Comparison of ENCODE assay signal across 15 cellular contexts in the genomic region with DNA sequence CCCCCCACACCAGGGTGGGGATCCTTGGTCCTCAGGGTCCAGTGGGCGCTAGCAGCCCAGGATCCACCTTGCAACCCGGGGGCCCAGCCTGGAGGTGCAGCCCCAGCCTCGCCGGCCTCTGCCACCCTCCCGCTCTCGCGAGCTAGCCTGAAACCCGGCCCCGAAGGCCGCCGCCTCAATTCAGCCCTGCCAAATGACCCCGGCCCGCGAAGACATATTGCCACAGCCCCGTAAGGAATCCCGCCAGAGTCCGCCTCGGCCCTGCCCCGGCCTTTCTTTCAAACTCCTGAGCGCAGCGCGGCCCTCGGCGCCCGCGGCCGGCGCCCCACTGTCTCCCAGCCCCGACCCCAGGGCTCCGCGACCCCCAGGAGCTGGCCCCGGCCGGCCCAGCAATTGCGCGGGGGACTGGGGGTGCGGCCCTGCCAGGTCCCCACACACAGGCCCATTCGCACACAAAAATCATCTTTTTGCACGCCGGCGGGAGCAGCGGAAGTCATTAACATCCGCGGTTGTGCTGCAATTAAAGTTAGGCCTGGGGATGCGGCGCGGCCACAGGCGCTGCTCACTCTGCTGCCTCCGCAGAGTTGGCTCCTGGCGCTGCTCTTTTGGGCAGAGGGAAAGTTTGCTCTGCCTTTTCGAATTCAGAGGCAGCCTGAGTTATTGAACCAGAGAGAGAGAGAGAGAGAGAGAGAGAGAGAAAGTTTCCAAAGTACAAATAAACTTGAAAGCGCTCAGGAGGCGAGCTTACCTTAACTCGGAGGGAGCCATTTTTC. TPM values are rescaled to one million over a fixed set of nuclear protein-coding genes. Genes with fewer than 3 reads are reported as not detected.
DNase-seq lines count a peak whose midpoint lies in the region; ATAC-seq and TF ChIP-seq lines count a peak whose summit lies in the region.
"Had no signal": no experiment of that assay in that cellular context is flagged by ENCODE, and none has a peak within 500 bp of the region (broad histone marks: within the 10 kb centered on the region; RNA-seq: fewer than 3 reads in every experiment).

No MANE protein-coding gene starts in this region.

- no peaks in the 10 kb centered on the region for H3K9me3 ChIP-seq in esophagus squamous epithelium
- H3K9me3 ChIP-seq in transverse colon, result no peaks in the 10 kb centered on the region
- H3K9me3 ChIP-seq: body of pancreas, neutrophil had no signal

- 66 to 81% methylated on average over 19 to 26 of the region's 53 CpGs for WGBS in esophagus squamous epithelium, 2 donors
- WGBS in transverse colon (ENCODE audit: low coverage in 1 of 2), 2 donors, result 32 to 39% methylated on average over 12 to 52 of the region's 53 CpGs

- H3K4me3 Mint-ChIP-seq in nephron progenitor cell, result peak overlapping the region; percentile 97
- H3K4me3 Mint-ChIP-seq in activated T-helper 2 cell treated with anti-CD3 and anti-CD28 coated beads, Interferon-gamma antibody, Interleukin-2, Interleukin-4, amounts not matched to agents 10 μg/mL and 5 μg/mL and 100 μg/mL, durations not matched to agents 14 hours and 24 hours and 36 hours (ENCODE audit: low read depth), result no peak overlapping the region
- H3K4me3 Mint-ChIP-seq: activated T-cell treated with anti-CD3 and anti-CD28 coated beads, Interleukin-2, amount 50 U/mL, for 72 hours had no signal

- intact Hi-C loops in esophagus squamous epithelium (cut with DNase I) (loop anchor here (5.0 kb wide), 1 partner anchor 282 kb away; no protein-coding TSS in a partner anchor), transverse colon (cut with DNase I; ENCODE audit: low total_unique reads) (no loop called here)
- intact Hi-C loops in activated T-helper 2 cell treated with anti-CD3 and anti-CD28 coated beads, Interferon-gamma antibody, Interleukin-2, Interleukin-4, amounts not matched to agents 10 μg/mL and 5 μg/mL and 100 μg/mL, durations not matched to agents 14 hours and 24 hours and 36 hours (cut with micrococcal nuclease), result no loop called here

- TF ChIP-seq EP300 in transverse colon (IDR thresholded peaks at IDR 0.05; ENCODE audit: low read depth), result no peak

- H3K27ac ChIP-seq in esophagus squamous epithelium (peak overlapping the region; percentile 35 to 92 (median 82)), transverse colon (peak overlapping the region; percentile 95 to 99 (median 98))
- H3K27ac ChIP-seq: HL-60, neutrophil had no signal

- H3K27ac Mint-ChIP-seq in nephron progenitor cell, result peak overlapping the region; percentile 100
- no peak overlapping the region for H3K27ac Mint-ChIP-seq in activated T-helper 2 cell treated with anti-CD3 and anti-CD28 coated beads, Interferon-gamma antibody, Interleukin-2, Interleukin-4, amounts not matched to agents 10 μg/mL and 5 μg/mL and 100 μg/mL, durations not matched to agents 14 hours and 24 hours and 36 hours
- H3K27ac Mint-ChIP-seq: activated T-cell treated with anti-CD3 and anti-CD28 coated beads, Interleukin-2, amount 50 U/mL, for 72 hours had no signal

- no peak for ATAC-seq in GM19467 (IDR thresholded peaks at IDR 0.05; ENCODE audit: unreplicated experiment)
- ATAC-seq: activated T-cell treated with anti-CD3 and anti-CD28 coated beads, Interleukin-2, amount 50 U/mL, for 72 hours; body of pancreas had no signal

- peaks cover 76% of the 10 kb centered on the region for H3K36me3 Mint-ChIP-seq in nephron progenitor cell (ENCODE audit: low read depth)
- H3K36me3 Mint-ChIP-seq in activated T-helper 2 cell treated with anti-CD3 and anti-CD28 coated beads, Interferon-gamma antibody, Interleukin-2, Interleukin-4, amounts not matched to agents 10 μg/mL and 5 μg/mL and 100 μg/mL, durations not matched to agents 14 hours and 24 hours and 36 hours (ENCODE audit: low read depth), result no peaks in the 10 kb centered on the region

- DNase-seq in esophagus squamous epithelium (lab: John Stamatoyannopoulos, UW) (no peak), nephron progenitor cell (peak; percentile 75), transverse colon (peak; percentile 33), NCI-H1092 (lab: John Stamatoyannopoulos, UW) (no peak)
- DNase-seq in activated T-helper 2 cell treated with anti-CD3 and anti-CD28 coated beads, Interferon-gamma antibody, Interleukin-2, Interleukin-4, amounts not matched to agents 10 μg/mL and 5 μg/mL and 100 μg/mL, durations not matched to agents 14 hours and 24 hours and 36 hours (ENCODE audit: low spot score), result no peak
- DNase-seq: activated T-cell treated with anti-CD3 and anti-CD28 coated beads, Interleukin-2, amount 50 U/mL, for 72 hours; body of pancreas; erythroblast; MM.1S; NCI-H2227 treated with DMSO at 0.1 percent for 48 hours; stimulated activated naive CD4-positive, alpha-beta T cell treated with Interleukin-2 at 50 U/mL for 16 hours had no signal

- no peak for TF ChIP-seq CTCF in WI38 (IDR thresholded peaks at IDR 0.05; ENCODE audit: low read depth, low read length)
- no peak for TF ChIP-seq CTCF in esophagus squamous epithelium (IDR thresholded peaks at IDR 0.05)
- TF ChIP-seq CTCF in nephron progenitor cell (IDR thresholded peaks at IDR 0.05), result no peak
- TF ChIP-seq CTCF in transverse colon (IDR thresholded peaks at IDR 0.05), result no peak

- H3K4me1 Mint-ChIP-seq in nephron progenitor cell, result peaks cover 71% of the 10 kb centered on the region
- H3K4me1 Mint-ChIP-seq in activated T-helper 2 cell treated with anti-CD3 and anti-CD28 coated beads, Interferon-gamma antibody, Interleukin-2, Interleukin-4, amounts not matched to agents 10 μg/mL and 5 μg/mL and 100 μg/mL, durations not matched to agents 14 hours and 24 hours and 36 hours (ENCODE audit: low read depth), result peaks cover 7% of the 10 kb centered on the region

- in situ Hi-C loops in transverse colon (cut with MboI; ENCODE audit: low pct_ligation_motif_present in 1 of 4, low pct_unique_long_range_greater_than_20kb in 1 of 4, low sequenced_read_pairs in 3 of 4), result loop anchor here (5.0 to 10.0 kb wide), 2 partner anchors 282 to 285 kb away; no protein-coding TSS in a partner anchor

- peaks cover 13% of the 10 kb centered on the region for H3K27me3 Mint-ChIP-seq in nephron progenitor cell (ENCODE audit: low read depth, poor library complexity)
- H3K27me3 Mint-ChIP-seq in activated T-helper 2 cell treated with anti-CD3 and anti-CD28 coated beads, Interferon-gamma antibody, Interleukin-2, Interleukin-4, amounts not matched to agents 10 μg/mL and 5 μg/mL and 100 μg/mL, durations not matched to agents 14 hours and 24 hours and 36 hours (ENCODE audit: low read depth), result peaks cover 39% of the 10 kb centered on the region

- no peaks in the 10 kb centered on the region for H3K36me3 ChIP-seq in esophagus squamous epithelium
- H3K36me3 ChIP-seq in transverse colon, result no peaks in the 10 kb centered on the region
- H3K36me3 ChIP-seq: neutrophil had no signal

- peak overlapping the region; percentile 50 for H3K4me3 ChIP-seq in WI38 (ENCODE audit: low read depth, low read length)
- peak overlapping the region; percentile 8 to 51 (median 14) for H3K4me3 ChIP-seq in esophagus squamous epithelium
- H3K4me3 ChIP-seq in transverse colon, result peak overlapping the region; percentile 11 to 60 (median 46)
- H3K4me3 ChIP-seq: body of pancreas had no signal

- H3K4me1 ChIP-seq in esophagus squamous epithelium (peaks cover 7 to 70% (median 14%) of the 10 kb centered on the region in 3 donors), transverse colon (peaks cover 25 to 64% (median 59%) of the 10 kb centered on the region in 4 donors)

- H3K27me3 ChIP-seq in esophagus squamous epithelium (peaks cover 0 to 59% (median 0%) of the 10 kb centered on the region in 4 donors), transverse colon (no peaks in the 10 kb centered on the region)

- no peak for TF ChIP-seq POLR2A in esophagus squamous epithelium (IDR thresholded peaks at IDR 0.05)
- no peak for TF ChIP-seq POLR2A in transverse colon (IDR thresholded peaks at IDR 0.05)

- H3K9me3 Mint-ChIP-seq in nephron progenitor cell, result no peaks in the 10 kb centered on the region
- no peaks in the 10 kb centered on the region for H3K9me3 Mint-ChIP-seq in activated T-helper 2 cell treated with anti-CD3 and anti-CD28 coated beads, Interferon-gamma antibody, Interleukin-2, Interleukin-4, amounts not matched to agents 10 μg/mL and 5 μg/mL and 100 μg/mL, durations not matched to agents 14 hours and 24 hours and 36 hours
- H3K9me3 Mint-ChIP-seq: activated T-cell treated with anti-CD3 and anti-CD28 coated beads, Interleukin-2, amount 50 U/mL, for 72 hours had no signal

RNA-seq across cellular contexts. Expression of a gene that starts 4.0 kb away (rescaled TPM):
- 1 to 10 TPM; 3.6 to 8.2 (median 6.8) TPM for total RNA-seq in esophagus squamous epithelium
- 10 to 100 TPM; 18.3 to 89.8 (median 31.6) TPM for total RNA-seq in transverse colon
- not detected in 2 replicates for total RNA-seq in activated T-helper 2 cell treated with anti-CD3 and anti-CD28 coated beads, Interferon-gamma antibody, Interleukin-2, Interleukin-4, amounts not matched to agents 10 μg/mL and 5 μg/mL and 100 μg/mL, durations not matched to agents 14 hours and 24 hours and 36 hours

RNA-seq across cellular contexts. Expression of a gene that starts 8.1 kb away (rescaled TPM):
- total RNA-seq in esophagus squamous epithelium, result 1 to 10 TPM in 1 of 4 donors, under 1 TPM in 1, not detected in 2; 0.26 to 1.3 TPM
- total RNA-seq in transverse colon, result 10 to 100 TPM; 12.9 to 27.8 (median 17.3) TPM
- total RNA-seq in activated T-helper 2 cell treated with anti-CD3 and anti-CD28 coated beads, Interferon-gamma antibody, Interleukin-2, Interleukin-4, amounts not matched to agents 10 μg/mL and 5 μg/mL and 100 μg/mL, durations not matched to agents 14 hours and 24 hours and 36 hours, result not detected in 2 replicates
- total RNA-seq: body of pancreas had no signal

RNA-seq across cellular contexts. Expression of a gene that starts 9.0 kb away (rescaled TPM):
- total RNA-seq in esophagus squamous epithelium, result 1 to 10 TPM; 2.9 to 6.7 (median 4.1) TPM
- 10 to 100 TPM in 2 of 4 donors, 1 to 10 TPM in 2; 3.5 to 42.4 (median 10.6) TPM for total RNA-seq in transverse colon
- total RNA-seq in activated T-helper 2 cell treated with anti-CD3 and anti-CD28 coated beads, Interferon-gamma antibody, Interleukin-2, Interleukin-4, amounts not matched to agents 10 μg/mL and 5 μg/mL and 100 μg/mL, durations not matched to agents 14 hours and 24 hours and 36 hours, result not detected in 2 replicates

RNA-seq across cellular contexts. Expression of a gene that starts 12.9 kb away (rescaled TPM):
- 1 to 10 TPM; 3.6 to 8.7 (median 6.6) TPM for total RNA-seq in esophagus squamous epithelium
- 10 to 100 TPM; 14.1 to 27.3 (median 15.7) TPM for total RNA-seq in transverse colon
- not detected in 2 replicates for total RNA-seq in activated T-helper 2 cell treated with anti-CD3 and anti-CD28 coated beads, Interferon-gamma antibody, Interleukin-2, Interleukin-4, amounts not matched to agents 10 μg/mL and 5 μg/mL and 100 μg/mL, durations not matched to agents 14 hours and 24 hours and 36 hours
- total RNA-seq: activated T-cell treated with anti-CD3 and anti-CD28 coated beads, Interleukin-2, amount 50 U/mL, for 72 hours had no signal

RNA-seq across cellular contexts. Expression of a gene that starts 17.0 kb away (rescaled TPM):
- total RNA-seq in esophagus squamous epithelium (under 1 TPM; 0.23 to 0.76 (median 0.48) TPM), transverse colon (10 to 100 TPM in 3 of 4 donors, 1 to 10 TPM in 1; 7.0 to 22.9 (median 12.8) TPM)
- not detected in 2 replicates for total RNA-seq in activated T-helper 2 cell treated with anti-CD3 and anti-CD28 coated beads, Interferon-gamma antibody, Interleukin-2, Interleukin-4, amounts not matched to agents 10 μg/mL and 5 μg/mL and 100 μg/mL, durations not matched to agents 14 hours and 24 hours and 36 hours
- total RNA-seq: activated T-cell treated with anti-CD3 and anti-CD28 coated beads, Interleukin-2, amount 50 U/mL, for 72 hours had no signal

Comparison
In these comparisons a context has a peak if more than half of its experiments do, and no peak if none do; other contexts are left out.
1. DNase-seq: peak in nephron progenitor cell (single experiment) and transverse colon (single experiment); none in esophagus squamous epithelium (single experiment), activated T-helper 2 cell treated with anti-CD3 and anti-CD28 coated beads, Interferon-gamma antibody, Interleukin-2, Interleukin-4, amounts not matched to agents 10 μg/mL and 5 μg/mL and 100 μg/mL, durations not matched to agents 14 hours and 24 hours and 36 hours (single experiment) and NCI-H1092 (single experiment).
2. RNA of a gene that starts 8.1 kb away (total RNA-seq): 12.9 to 27.8 TPM in transverse colon; 0.26 to 1.3 TPM in esophagus squamous epithelium and not detected in activated T-helper 2 cell treated with anti-CD3 and anti-CD28 coated beads, Interferon-gamma antibody, Interleukin-2, Interleukin-4, amounts not matched to agents 10 μg/mL and 5 μg/mL and 100 μg/mL, durations not matched to agents 14 hours and 24 hours and 36 hours; every median in the first group is over 4 times any median in the second.
3. Peak in every context shown above with its lines, with median percentiles within 50 percentile points of each other: H3K4me3 ChIP-seq.